ENCODE assay signal across 8 cellular contexts in the genomic region with DNA sequence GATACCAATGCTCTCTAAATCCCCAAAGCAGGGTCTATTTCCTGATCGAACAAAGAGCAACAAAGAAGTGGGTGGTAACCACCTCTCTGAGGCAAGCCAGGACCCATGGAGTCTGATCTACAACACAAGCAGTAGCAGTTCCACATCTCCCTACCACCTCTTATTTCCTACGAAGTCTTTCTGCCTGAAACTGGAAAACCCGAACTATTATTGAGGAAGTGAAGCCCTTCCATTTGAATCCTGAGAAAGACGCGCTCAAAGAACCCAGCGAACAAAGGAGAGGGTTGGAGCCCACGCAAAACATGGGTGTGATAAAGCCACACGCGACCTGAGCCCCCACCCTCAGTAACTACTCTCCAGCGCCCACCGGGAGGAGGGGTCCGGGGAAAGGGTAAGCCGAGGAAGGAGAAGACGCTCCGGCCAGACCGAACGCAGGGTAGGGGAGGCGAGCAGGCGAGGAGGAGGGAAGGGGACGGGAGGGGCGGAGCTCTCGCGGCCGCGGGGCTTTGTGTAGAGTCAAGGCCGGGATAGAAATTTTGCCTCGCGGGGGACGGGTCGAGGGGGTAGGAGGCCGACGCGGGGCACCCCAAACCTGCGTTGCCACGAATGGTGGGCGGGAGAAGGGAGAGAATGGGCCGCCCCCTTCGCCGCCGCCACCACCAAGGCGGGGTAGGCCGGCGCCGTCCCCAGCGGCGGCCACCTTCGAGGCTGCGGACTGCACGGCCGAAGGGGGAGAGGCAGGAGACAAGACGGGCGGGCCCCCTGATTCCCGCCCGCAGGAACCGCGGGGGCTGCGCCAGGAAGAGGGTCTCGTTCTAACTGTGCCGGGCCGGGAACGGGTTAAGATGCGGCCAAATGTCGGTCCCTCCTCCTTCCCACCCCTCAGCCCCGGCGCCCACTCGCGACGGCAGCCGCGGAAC. TPM values are rescaled to one million over a fixed set of nuclear protein-coding genes. Genes with fewer than 3 reads are reported as not detected.
DNase-seq lines count a peak whose midpoint lies in the region; ATAC-seq and TF ChIP-seq lines count a peak whose summit lies in the region.

No MANE protein-coding gene starts in this region.

- WGBS in liver: under 1% methylated on average over 70 of the region's 70 CpGs

- peak; percentile 36 for ATAC-seq in HG02852 (IDR thresholded peaks at IDR 0.05; ENCODE audit: unreplicated experiment)

- H3K9ac ChIP-seq in liver (ENCODE audit: low read depth in 1 of 2, low read length in 2 of 2): peak overlapping the region; percentile 75 to 92

- H3K4me3 ChIP-seq in liver (ENCODE audit: low read depth in 1 of 3, low read length in 3 of 3): peak overlapping the region; percentile 95

- TF ChIP-seq RAD21 in liver (IDR thresholded peaks at IDR 0.05): no peak

- H3K27ac Mint-ChIP-seq in activated CD4-positive, alpha-beta T cell treated with anti-CD3 and anti-CD28 coated beads, Interleukin-2, amount 10 ng/mL, durations not matched to agents 7 days and 5 days: peak overlapping the region; percentile 99

- H3K4me3 Mint-ChIP-seq in activated CD4-positive, alpha-beta T cell treated with anti-CD3 and anti-CD28 coated beads, Interleukin-2, amount 10 ng/mL, durations not matched to agents 7 days and 5 days: peak overlapping the region; percentile 86

- peak overlapping the region; percentile 88 to 94 for H3K27ac ChIP-seq in liver (ENCODE audit: low read depth in 1 of 2, low read length in 2 of 2)

- CTCF ChIA-PET in activated CD4-positive, alpha-beta T cell treated with anti-CD3 and anti-CD28 coated beads, Interleukin-2, amount 10 ng/mL, durations not matched to agents 7 days and 5 days (lab: Charles Lee): interaction anchor here (1.0 kb wide), 1 partner anchor 9 kb away, joined by 3 read pairs; no protein-coding TSS in a partner anchor

- no peaks in the 10 kb centered on the region for H3K36me3 ChIP-seq in liver (ENCODE audit: control insufficient read depth in 4 of 4, insufficient read depth in 3 of 4, low read depth in 1 of 4, low read length in 3 of 4)

- H3K9me3 ChIP-seq in liver (ENCODE audit: control insufficient read depth in 4 of 4, low read length in 3 of 4): no peaks in the 10 kb centered on the region

- H3K4me1 Mint-ChIP-seq in activated CD4-positive, alpha-beta T cell treated with anti-CD3 and anti-CD28 coated beads, Interleukin-2, amount 10 ng/mL, durations not matched to agents 7 days and 5 days: peaks cover 24% of the 10 kb centered on the region

- H3K27me3 ChIP-seq in liver (ENCODE audit: control insufficient read depth in 4 of 4, insufficient read depth in 4 of 4, low read length in 3 of 4): no peaks in the 10 kb centered on the region

- peaks cover 2% of the 10 kb centered on the region for H3K36me3 Mint-ChIP-seq in activated CD4-positive, alpha-beta T cell treated with anti-CD3 and anti-CD28 coated beads, Interleukin-2, amount 10 ng/mL, durations not matched to agents 7 days and 5 days (ENCODE audit: low read depth)

- H3K4me1 ChIP-seq in liver (ENCODE audit: control insufficient read depth in 4 of 4, insufficient read depth in 4 of 4, low read length in 3 of 4): peaks cover 1 to 17% (median 9%) of the 10 kb centered on the region in 4 donors

- DNase-seq in NCI-H2081 (lab: John Stamatoyannopoulos, UW) (peak; percentile 19 to 22), NCI-H2081 treated with DMSO at 0.1 percent for 48 hours (lab: John Stamatoyannopoulos, UW) (no peak), NCI-H2107 treated with DMSO at 0.1 percent for 48 hours (lab: John Stamatoyannopoulos, UW; ENCODE audit: unreplicated experiment) (peak; percentile 49), dermis microvascular lymphatic vessel endothelial cell (ENCODE audit: low read depth in 2 of 2) (peak; percentile 5 to 68)
- peak; percentile 54 for DNase-seq in activated CD4-positive, alpha-beta T cell treated with anti-CD3 and anti-CD28 coated beads, Interleukin-2, amount 10 ng/mL, durations not matched to agents 7 days and 5 days
- DNase-seq in stimulated activated CD4-positive, alpha-beta T cell treated with anti-CD3 and anti-CD28 coated beads, Interleukin-4, amount 100 ng/mL, for 48 hours (ENCODE audit: low read depth in 2 of 2): peak; percentile 36 to 43

- H3K27me3 Mint-ChIP-seq in activated CD4-positive, alpha-beta T cell treated with anti-CD3 and anti-CD28 coated beads, Interleukin-2, amount 10 ng/mL, durations not matched to agents 7 days and 5 days: no peaks in the 10 kb centered on the region

- H3K9me3 Mint-ChIP-seq in activated CD4-positive, alpha-beta T cell treated with anti-CD3 and anti-CD28 coated beads, Interleukin-2, amount 10 ng/mL, durations not matched to agents 7 days and 5 days: no peaks in the 10 kb centered on the region

- POLR2A ChIA-PET in activated CD4-positive, alpha-beta T cell treated with anti-CD3 and anti-CD28 coated beads, Interleukin-2, amount 10 ng/mL, durations not matched to agents 7 days and 5 days (lab: Charles Lee): no interaction called here

- TF ChIP-seq CTCF in liver (IDR thresholded peaks at IDR 0.05; ENCODE audit: low read depth, low read length, missing input control): no peak

TF ChIP-seq in liver, 16 proteins besides CTCF, POLR2A, EP300 and RAD21:
- TF ChIP-seq TAF1 (conservative IDR thresholded peaks at IDR 0.05): no peak
- TF ChIP-seq HNF4G (IDR thresholded peaks at IDR 0.05): no peak
- no peak for TF ChIP-seq SP1 (IDR thresholded peaks at IDR 0.05)
- TF ChIP-seq NR2F2 (IDR thresholded peaks at IDR 0.05): no peak
- TF ChIP-seq, protein P1, sequence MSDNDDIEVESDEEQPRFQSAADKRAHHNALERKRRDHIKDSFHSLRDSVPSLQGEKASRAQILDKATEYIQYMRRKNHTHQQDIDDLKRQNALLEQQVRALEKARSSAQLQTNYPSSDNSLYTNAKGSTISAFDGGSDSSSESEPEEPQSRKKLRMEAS (IDR thresholded peaks at IDR 0.05): no peak
- TF ChIP-seq, protein P2, sequence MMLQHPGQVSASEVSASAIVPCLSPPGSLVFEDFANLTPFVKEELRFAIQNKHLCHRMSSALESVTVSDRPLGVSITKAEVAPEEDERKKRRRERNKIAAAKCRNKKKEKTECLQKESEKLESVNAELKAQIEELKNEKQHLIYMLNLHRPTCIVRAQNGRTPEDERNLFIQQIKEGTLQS (IDR thresholded peaks at IDR 0.05): no peak
- TF ChIP-seq FOXA1 (IDR thresholded peaks at IDR 0.05): no peak
- TF ChIP-seq EGR1 (IDR thresholded peaks at IDR 0.05; ENCODE audit: low read depth in 2 of 2): no peak
- no peak for TF ChIP-seq REST (IDR thresholded peaks at IDR 0.05)
- TF ChIP-seq GABPA (IDR thresholded peaks at IDR 0.05 in 1 of 2, conservative IDR thresholded peaks at IDR 0.05 in 1 of 2): no peak
- TF ChIP-seq JUND (IDR thresholded peaks at IDR 0.05): no peak
- TF ChIP-seq, protein P3, sequence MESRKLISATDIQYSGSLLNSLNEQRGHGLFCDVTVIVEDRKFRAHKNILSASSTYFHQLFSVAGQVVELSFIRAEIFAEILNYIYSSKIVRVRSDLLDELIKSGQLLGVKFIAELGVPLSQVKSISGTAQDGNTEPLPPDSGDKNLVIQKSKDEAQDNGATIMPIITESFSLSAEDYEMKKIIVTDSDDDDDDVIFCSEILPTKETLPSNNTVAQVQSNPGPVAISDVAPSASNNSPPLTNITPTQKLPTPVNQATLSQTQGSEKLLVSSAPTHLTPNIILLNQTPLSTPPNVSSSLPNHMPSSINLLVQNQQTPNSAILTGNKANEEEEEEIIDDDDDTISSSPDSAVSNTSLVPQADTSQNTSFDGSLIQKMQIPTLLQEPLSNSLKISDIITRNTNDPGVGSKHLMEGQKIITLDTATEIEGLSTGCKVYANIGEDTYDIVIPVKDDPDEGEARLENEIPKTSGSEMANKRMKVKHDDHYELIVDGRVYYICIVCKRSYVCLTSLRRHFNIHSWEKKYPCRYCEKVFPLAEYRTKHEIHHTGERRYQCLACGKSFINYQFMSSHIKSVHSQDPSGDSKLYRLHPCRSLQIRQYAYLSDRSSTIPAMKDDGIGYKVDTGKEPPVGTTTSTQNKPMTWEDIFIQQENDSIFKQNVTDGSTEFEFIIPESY (IDR thresholded peaks at IDR 0.05): no peak
- TF ChIP-seq RXRA (IDR thresholded peaks at IDR 0.05): no peak

RNA-seq across cellular contexts. Expression of gene HDAC2, which starts 0.8 kb away (rescaled TPM):
- total RNA-seq in activated CD4-positive, alpha-beta T cell treated with anti-CD3 and anti-CD28 coated beads, Interleukin-2, amount 10 ng/mL, durations not matched to agents 7 days and 5 days: 10 to 100 TPM; 63.8 to 64.4 TPM
- 58.5 and 81.4 TPM in 2 replicates for total RNA-seq in dermis microvascular lymphatic vessel endothelial cell
- 10 to 100 TPM; 14.7 to 56.9 TPM for total RNA-seq in liver
- polyA plus RNA-seq in liver: 10 to 100 TPM; 20.6 to 21.4 TPM
